Comparison of ENCODE assay signal across 9 cellular contexts in the genomic region with DNA sequence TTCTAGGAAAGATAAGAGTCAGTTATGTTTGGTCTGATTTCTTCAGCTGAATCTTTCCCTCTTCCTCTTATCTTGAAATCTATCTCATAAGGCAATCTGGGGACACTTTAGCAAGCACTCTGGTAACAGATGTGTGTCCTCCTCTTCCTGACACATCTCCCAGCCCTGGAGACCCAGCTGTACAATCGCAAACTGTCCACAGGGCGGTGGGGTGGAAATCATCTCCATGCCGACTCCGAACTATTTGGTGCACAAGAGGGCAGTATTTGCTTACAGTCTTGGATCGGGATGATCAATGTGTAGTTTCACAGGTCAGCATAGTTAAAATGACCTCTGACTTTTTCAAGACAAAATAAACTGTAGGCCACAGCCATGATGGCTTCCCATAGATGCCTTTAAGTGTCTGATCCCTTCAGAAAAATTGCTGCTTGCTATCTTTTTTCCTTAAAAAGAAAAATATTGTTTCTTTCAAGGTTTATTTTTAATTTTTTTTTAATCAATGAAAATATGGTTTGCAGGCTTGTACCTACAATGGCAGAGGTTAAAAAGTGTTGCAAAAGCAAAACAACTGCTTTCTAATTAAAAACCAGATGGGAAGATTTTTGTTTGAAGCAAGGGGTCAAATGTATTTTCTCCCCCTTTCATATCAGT. TPM values are rescaled to one million over a fixed set of nuclear protein-coding genes. Genes with fewer than 3 reads are reported as not detected.
DNase-seq lines count a peak whose midpoint lies in the region; ATAC-seq and TF ChIP-seq lines count a peak whose summit lies in the region.
"Had no signal": no experiment of that assay in that cellular context is flagged by ENCODE, and none has a peak within 500 bp of the region (broad histone marks: within the 10 kb centered on the region; RNA-seq: fewer than 3 reads in every experiment).

No MANE protein-coding gene starts in this region.

- H3K9me2 ChIP-seq in OCI-LY1 (ENCODE audit: low read depth, low read length): no peaks in the 10 kb centered on the region

- no peak overlapping the region for H3K4me2 ChIP-seq in OCI-LY1 (ENCODE audit: low read length)

- no peaks in the 10 kb centered on the region for H3K9me3 Mint-ChIP-seq in CD14-positive monocyte
- H3K9me3 Mint-ChIP-seq: memory B cell had no signal

- peak; percentile 79 for ATAC-seq in left lung

- H3K27me3 ChIP-seq in OCI-LY1 (ENCODE audit: insufficient read depth, low read length) (no peaks in the 10 kb centered on the region), colonic mucosa (no peaks in the 10 kb centered on the region), left lung (no peaks in the 10 kb centered on the region)
- no peaks in the 10 kb centered on the region for H3K27me3 ChIP-seq in effector memory CD4-positive, alpha-beta T cell (replicated peaks; ENCODE audit: control insufficient read depth, insufficient read depth, low read length, poor library complexity, severe bottlenecking)

- no peaks in the 10 kb centered on the region for H3K79me2 ChIP-seq in OCI-LY1 (ENCODE audit: insufficient read depth, low read length)

- no peak overlapping the region for H3K27ac ChIP-seq in OCI-LY1 (ENCODE audit: low read depth, low read length, poor library complexity, severe bottlenecking)
- H3K27ac ChIP-seq in colonic mucosa: no peak overlapping the region
- H3K27ac ChIP-seq in left lung: no peak overlapping the region
- H3K27ac ChIP-seq in effector memory CD4-positive, alpha-beta T cell (ENCODE audit: insufficient read depth, low read length, poor library complexity, severe bottlenecking): no peak overlapping the region

- no peaks in the 10 kb centered on the region for H3K4me1 ChIP-seq in OCI-LY1 (ENCODE audit: insufficient read depth, low read length, severe bottlenecking)
- H3K4me1 ChIP-seq in colonic mucosa: no peaks in the 10 kb centered on the region
- H3K4me1 ChIP-seq in left lung: peaks cover 5 to 37% of the 10 kb centered on the region in 2 donors
- no peaks in the 10 kb centered on the region for H3K4me1 ChIP-seq in effector memory CD4-positive, alpha-beta T cell (ENCODE audit: control insufficient read depth, insufficient read depth, low read length, poor library complexity, severe bottlenecking)

- intact Hi-C loops in CD14-positive monocyte (cut with micrococcal nuclease): no loop called here
- intact Hi-C loops in colonic mucosa (cut with DNase I): no loop called here
- intact Hi-C loops in left lung (cut with DNase I): loop anchor here in 1 of 2 donors (10.0 kb wide), 1 partner anchor 324 kb away; a partner anchor contains a TSS

- peaks cover 0 to 1% (median 0%) of the 10 kb centered on the region in 3 donors for H3K27me3 Mint-ChIP-seq in CD14-positive monocyte (ENCODE audit: low read depth in 3 of 3)
- H3K27me3 Mint-ChIP-seq: memory B cell had no signal

- no peak overlapping the region for H3K4me3 Mint-ChIP-seq in CD14-positive monocyte
- H3K4me3 Mint-ChIP-seq: memory B cell had no signal

- peaks cover 8 to 10% of the 10 kb centered on the region in 2 donors for H3K36me3 Mint-ChIP-seq in CD14-positive monocyte

- no peaks in the 10 kb centered on the region for H3F3A ChIP-seq in OCI-LY1 (ENCODE audit: insufficient read depth, low read length)

- H3K9ac ChIP-seq in OCI-LY1 (ENCODE audit: low read length): no peak overlapping the region
- no peak overlapping the region for H3K9ac ChIP-seq in colonic mucosa (ENCODE audit: low read depth in 2 of 2, low read length in 2 of 2)

- H3K4me1 Mint-ChIP-seq in CD14-positive monocyte: peaks cover 58% of the 10 kb centered on the region

- DNase-seq in CD14-positive monocyte (ENCODE audit: low spot score) (no peak), HT-29 (ENCODE audit: low spot score) (peak; percentile 92), colonic mucosa (peak; percentile 51), left lung (no peak), ureter (ENCODE audit: low spot score) (peak; percentile 76)
- DNase-seq in effector memory CD4-positive, alpha-beta T cell: no peak
- no peak for DNase-seq in stimulated activated naive CD4-positive, alpha-beta T cell treated with Interleukin-2 at 50 U/mL for 16 hours (lab: John Stamatoyannopoulos, UW)

- H2AFZ ChIP-seq in OCI-LY1 (ENCODE audit: low read length): no peak overlapping the region

- no peaks in the 10 kb centered on the region for H3K9me3 ChIP-seq in OCI-LY1 (ENCODE audit: low read length)
- H3K9me3 ChIP-seq in colonic mucosa: no peaks in the 10 kb centered on the region
- no peaks in the 10 kb centered on the region for H3K9me3 ChIP-seq in left lung
- no peaks in the 10 kb centered on the region for H3K9me3 ChIP-seq in effector memory CD4-positive, alpha-beta T cell (ENCODE audit: control insufficient read depth, low read length)

- TF ChIP-seq CTCF in CD14-positive monocyte (IDR thresholded peaks at IDR 0.05) (peak; percentile 24), OCI-LY1 (IDR thresholded peaks at IDR 0.05; ENCODE audit: low read length) (peak; percentile 62), colonic mucosa (IDR thresholded peaks at IDR 0.05) (peak; percentile 55), left lung (IDR thresholded peaks at IDR 0.05) (peak; percentile 48 to 59)

- H3K36me3 ChIP-seq in OCI-LY1 (ENCODE audit: insufficient read depth, low read length) (no peaks in the 10 kb centered on the region), colonic mucosa (no peaks in the 10 kb centered on the region), left lung (no peaks in the 10 kb centered on the region)
- no peaks in the 10 kb centered on the region for H3K36me3 ChIP-seq in effector memory CD4-positive, alpha-beta T cell (ENCODE audit: control insufficient read depth, insufficient read depth, low read length)

- H3K4me3 ChIP-seq in OCI-LY1 (ENCODE audit: low read depth, low read length, poor library complexity, severe bottlenecking) (no peak overlapping the region), colonic mucosa (no peak overlapping the region), left lung (no peak overlapping the region)
- H3K4me3 ChIP-seq in effector memory CD4-positive, alpha-beta T cell (ENCODE audit: insufficient read depth, low read depth, low read length, poor library complexity, severe bottlenecking): no peak overlapping the region

- H3K27ac Mint-ChIP-seq in CD14-positive monocyte: peak overlapping the region in 2 of 7 donors; percentile 10 to 59
- H3K27ac Mint-ChIP-seq: memory B cell had no signal

- no peaks in the 10 kb centered on the region for H4K20me1 ChIP-seq in OCI-LY1 (ENCODE audit: insufficient read depth, low read length)

RNA-seq across cellular contexts. Expression of a gene that starts 17.7 kb away (rescaled TPM):
- 10 to 100 TPM; 13.3 to 14.9 TPM for polyA plus RNA-seq in CD14-positive monocyte
- 16.8 and 22.0 TPM in 2 replicates for total RNA-seq in HT-29 (2014; rRNA removed; shearing (Covaris generic))
- total RNA-seq in colonic mucosa (10 to 100 TPM in 1 of 2 donors, 1 to 10 TPM in 1; 8.6 to 16.6 TPM), left lung (10 to 100 TPM; 11.5 to 13.4 TPM), ureter (20.0 TPM)

RNA-seq across cellular contexts. Expression of a gene that starts 47.4 kb away (rescaled TPM):
- 10 to 100 TPM; 14.4 to 16.2 TPM for polyA plus RNA-seq in CD14-positive monocyte
- total RNA-seq in HT-29 (2014; rRNA removed; shearing (Covaris generic)): 135 and 153 TPM in 2 replicates
- total RNA-seq in colonic mucosa (10 to 100 TPM; 16.1 to 48.2 TPM), left lung (10 to 100 TPM; 22.3 to 33.1 TPM), ureter (47.5 TPM)

Comparison
In these comparisons a context has a peak if more than half of its experiments do, and no peak if none do; other contexts are left out.
1. DNase-seq: peak in HT-29 (single experiment), colonic mucosa (single experiment) and ureter (single experiment); none in CD14-positive monocyte (single experiment), left lung (0 of 2), effector memory CD4-positive, alpha-beta T cell (0 of 3) and stimulated activated naive CD4-positive, alpha-beta T cell treated with Interleukin-2 at 50 U/mL for 16 hours (single experiment).
2. Peak in every context shown above with its lines, with median percentiles within 50 percentile points of each other: CTCF ChIP-seq.